In genomic region chr22:46397951-46398350, GRCh38 we compare ENCODE assay signal across 27 cellular contexts.
"Had no signal": no experiment of that assay in that cellular context is flagged by ENCODE, and none has a peak within 500 bp of the region (broad histone marks: within the 10 kb centered on the region; RNA-seq: fewer than 3 reads in every experiment).

No MANE protein-coding gene starts in this region.

- H3K27me3 ChIP-seq: stomach, suprapubic skin, testis, thyroid gland, tibial nerve, transverse colon, upper lobe of left lung, upper lobe of right lung, uterus, vagina had no signal

- H3K9me3 Mint-ChIP-seq: stimulated activated effector memory CD8-positive, alpha-beta T cell treated with anti-CD3 and anti-CD28 coated beads, Interleukin-12 subunit alpha, Interleukin-12 subunit beta, amount 100 ng/mL, for 72 hours; stimulated activated memory B cell treated with anti-CD40 and anti-IgM and Interleukin-4, amounts not matched to agents 10 μg/mL and 1 μg/mL and 100 μg/mL, for 72 hours; stimulated activated naive B cell treated with anti-CD40 and anti-IgM and Interleukin-4, amounts not matched to agents 10 μg/mL and 1 μg/mL and 100 μg/mL, for 72 hours; stimulated activated naive CD8-positive, alpha-beta T cell treated with anti-CD3 and anti-CD28 coated beads, Interleukin-15, amount 100 ng/mL, for 72 hours; stimulated activated naive CD8-positive, alpha-beta T cell treated with anti-CD3 and anti-CD28 coated beads, Interleukin-15, Interleukin-2, amounts not matched to agents 100 ng/mL and 50 ng/mL, for 24 hours; type B pancreatic cell had no signal

- H3K4me3 Mint-ChIP-seq: stimulated activated effector memory CD8-positive, alpha-beta T cell treated with anti-CD3 and anti-CD28 coated beads, Interleukin-12 subunit alpha, Interleukin-12 subunit beta, amount 100 ng/mL, for 72 hours; stimulated activated memory B cell treated with anti-CD40 and anti-IgM and Interleukin-4, amounts not matched to agents 10 μg/mL and 1 μg/mL and 100 μg/mL, for 72 hours; stimulated activated naive B cell treated with anti-CD40 and anti-IgM and Interleukin-4, amounts not matched to agents 10 μg/mL and 1 μg/mL and 100 μg/mL, for 72 hours; stimulated activated naive CD8-positive, alpha-beta T cell treated with anti-CD3 and anti-CD28 coated beads, Interleukin-15, amount 100 ng/mL, for 72 hours; stimulated activated naive CD8-positive, alpha-beta T cell treated with anti-CD3 and anti-CD28 coated beads, Interleukin-15, Interleukin-2, amounts not matched to agents 100 ng/mL and 50 ng/mL, for 24 hours; type B pancreatic cell had no signal

- H3K27ac Mint-ChIP-seq: stimulated activated effector memory CD8-positive, alpha-beta T cell treated with anti-CD3 and anti-CD28 coated beads, Interleukin-12 subunit alpha, Interleukin-12 subunit beta, amount 100 ng/mL, for 72 hours; stimulated activated memory B cell treated with anti-CD40 and anti-IgM and Interleukin-4, amounts not matched to agents 10 μg/mL and 1 μg/mL and 100 μg/mL, for 72 hours; stimulated activated naive B cell treated with anti-CD40 and anti-IgM and Interleukin-4, amounts not matched to agents 10 μg/mL and 1 μg/mL and 100 μg/mL, for 72 hours; stimulated activated naive CD8-positive, alpha-beta T cell treated with anti-CD3 and anti-CD28 coated beads, Interleukin-15, amount 100 ng/mL, for 72 hours; stimulated activated naive CD8-positive, alpha-beta T cell treated with anti-CD3 and anti-CD28 coated beads, Interleukin-15, Interleukin-2, amounts not matched to agents 100 ng/mL and 50 ng/mL, for 24 hours; type B pancreatic cell had no signal

- H3K9me3 ChIP-seq: stomach, suprapubic skin, testis, thoracic aorta, thyroid gland, tibial nerve, transverse colon, upper lobe of left lung, upper lobe of right lung, uterus, vagina had no signal

- H3K4me1 Mint-ChIP-seq: stimulated activated memory B cell treated with anti-CD40 and anti-IgM and Interleukin-4, amounts not matched to agents 10 μg/mL and 1 μg/mL and 100 μg/mL, for 72 hours; stimulated activated naive B cell treated with anti-CD40 and anti-IgM and Interleukin-4, amounts not matched to agents 10 μg/mL and 1 μg/mL and 100 μg/mL, for 72 hours had no signal

- H3K27ac ChIP-seq: stomach, suprapubic skin, testis, thoracic aorta, thyroid gland, tibial nerve, transverse colon, upper lobe of left lung, upper lobe of right lung, uterus, vagina had no signal

- DNase-seq: stimulated activated CD4-positive, alpha-beta T cell treated with anti-CD3 and anti-CD28 coated beads, Interleukin-2, amount 100 ng/mL, for 48 hours; stimulated activated CD4-positive, alpha-beta T cell treated with anti-CD3 and anti-CD28 coated beads, Interleukin-4, amount 100 ng/mL, for 1 hour; stimulated activated CD4-positive, alpha-beta T cell treated with anti-CD3 and anti-CD28 coated beads, Interleukin-4, amount 100 ng/mL, for 24 hours; stimulated activated CD4-positive, alpha-beta T cell treated with anti-CD3 and anti-CD28 coated beads, Interleukin-4, amount 100 ng/mL, for 4 hours; stimulated activated CD8-positive, alpha-beta memory T cell treated with anti-CD3 and anti-CD28 coated beads, Interleukin-4, amount 100 ng/mL, for 48 hours; stimulated activated naive B cell treated with anti-CD40 and anti-IgM and Interleukin-4, amounts not matched to agents 10 μg/mL and 1 μg/mL and 100 μg/mL, for 72 hours; stimulated activated naive CD4-positive, alpha-beta T cell; stimulated activated naive CD4-positive, alpha-beta T cell treated with Interleukin-2 at 50 U/mL for 16 hours; stimulated activated naive CD8-positive, alpha-beta T cell treated with anti-CD3 and anti-CD28 coated beads, Interleukin-15, amount 100 ng/mL, for 72 hours; stimulated activated naive CD8-positive, alpha-beta T cell treated with anti-CD3 and anti-CD28 coated beads, Interleukin-15, Interleukin-2, amounts not matched to agents 100 U/mL and 50 U/mL, for 24 hours; stomach; substantia nigra; testis; thyroid gland; transverse colon; trophoblast cell; upper lobe of left lung; upper lobe of right lung; uterus had no signal

- H3K27me3 Mint-ChIP-seq: stimulated activated memory B cell treated with anti-CD40 and anti-IgM and Interleukin-4, amounts not matched to agents 10 μg/mL and 1 μg/mL and 100 μg/mL, for 72 hours; stimulated activated naive B cell treated with anti-CD40 and anti-IgM and Interleukin-4, amounts not matched to agents 10 μg/mL and 1 μg/mL and 100 μg/mL, for 72 hours; stimulated activated naive CD8-positive, alpha-beta T cell treated with anti-CD3 and anti-CD28 coated beads, Interleukin-15, Interleukin-2, amounts not matched to agents 100 ng/mL and 50 ng/mL, for 24 hours; type B pancreatic cell had no signal

- H3K4me3 ChIP-seq: stomach, suprapubic skin, testis, thoracic aorta, thyroid gland, tibial nerve, transverse colon, upper lobe of left lung, upper lobe of right lung, uterus, vagina had no signal

- H3K4me1 ChIP-seq: stomach, suprapubic skin, testis, tibial nerve, transverse colon, upper lobe of left lung, upper lobe of right lung, uterus, vagina had no signal

- H3K36me3 ChIP-seq: thoracic aorta, tibial nerve, transverse colon, uterus had no signal

- H3K36me3 Mint-ChIP-seq: stimulated activated effector memory CD8-positive, alpha-beta T cell treated with anti-CD3 and anti-CD28 coated beads, Interleukin-12 subunit alpha, Interleukin-12 subunit beta, amount 100 ng/mL, for 72 hours; type B pancreatic cell had no signal
